ENCODE assay signal across 1 cellular context in genomic region chr2:64025741-64026140, GRCh38.
TF ChIP-seq lines count a peak whose summit lies in the region.

No MANE protein-coding gene starts in this region.

TF ChIP-seq in HepG2, 621 proteins besides CTCF, POLR2A, EP300 and RAD21:
- TF ChIP-seq, protein P1, sequence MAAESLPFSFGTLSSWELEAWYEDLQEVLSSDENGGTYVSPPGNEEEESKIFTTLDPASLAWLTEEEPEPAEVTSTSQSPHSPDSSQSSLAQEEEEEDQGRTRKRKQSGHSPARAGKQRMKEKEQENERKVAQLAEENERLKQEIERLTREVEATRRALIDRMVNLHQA (CRISPR knock-in tag; IDR thresholded peaks at IDR 0.05) = no peak
- TF ChIP-seq ZNF850 (CRISPR knock-in tag; conservative IDR thresholded peaks at IDR 0.05) (no peak), ZNF790 (CRISPR knock-in tag; IDR thresholded peaks at IDR 0.05; ENCODE audit: borderline replicate concordance) (no peak), DMAP1 (CRISPR knock-in tag; IDR thresholded peaks at IDR 0.05) (no peak)
- TF ChIP-seq, protein P2, sequence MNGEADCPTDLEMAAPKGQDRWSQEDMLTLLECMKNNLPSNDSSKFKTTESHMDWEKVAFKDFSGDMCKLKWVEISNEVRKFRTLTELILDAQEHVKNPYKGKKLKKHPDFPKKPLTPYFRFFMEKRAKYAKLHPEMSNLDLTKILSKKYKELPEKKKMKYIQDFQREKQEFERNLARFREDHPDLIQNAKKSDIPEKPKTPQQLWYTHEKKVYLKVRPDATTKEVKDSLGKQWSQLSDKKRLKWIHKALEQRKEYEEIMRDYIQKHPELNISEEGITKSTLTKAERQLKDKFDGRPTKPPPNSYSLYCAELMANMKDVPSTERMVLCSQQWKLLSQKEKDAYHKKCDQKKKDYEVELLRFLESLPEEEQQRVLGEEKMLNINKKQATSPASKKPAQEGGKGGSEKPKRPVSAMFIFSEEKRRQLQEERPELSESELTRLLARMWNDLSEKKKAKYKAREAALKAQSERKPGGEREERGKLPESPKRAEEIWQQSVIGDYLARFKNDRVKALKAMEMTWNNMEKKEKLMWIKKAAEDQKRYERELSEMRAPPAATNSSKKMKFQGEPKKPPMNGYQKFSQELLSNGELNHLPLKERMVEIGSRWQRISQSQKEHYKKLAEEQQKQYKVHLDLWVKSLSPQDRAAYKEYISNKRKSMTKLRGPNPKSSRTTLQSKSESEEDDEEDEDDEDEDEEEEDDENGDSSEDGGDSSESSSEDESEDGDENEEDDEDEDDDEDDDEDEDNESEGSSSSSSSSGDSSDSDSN (CRISPR knock-in tag; IDR thresholded peaks at IDR 0.05) = no peak
